13 cellular contexts compared by ENCODE assay signal in genomic region chr2:212905640-212906201, GRCh38.
DNase-seq lines count a peak whose midpoint lies in the region; ATAC-seq and TF ChIP-seq lines count a peak whose summit lies in the region.
"Had no signal": no experiment of that assay in that cellular context is flagged by ENCODE, and none has a peak within 500 bp of the region (broad histone marks: within the 10 kb centered on the region; RNA-seq: fewer than 3 reads in every experiment).

No MANE protein-coding gene starts in this region.

- peak overlapping the region; percentile 96 for H3K27ac Mint-ChIP-seq in MCF 10A (ENCODE audit: low read depth, unreplicated experiment)

- no peaks in the 10 kb centered on the region for H3K27me3 Mint-ChIP-seq in MCF 10A (ENCODE audit: insufficient read depth, unreplicated experiment)

- CTCF ChIA-PET in MCF 10A (lab: Yijun Ruan, JAX) = interaction anchor here (0.6 to 1.6 kb wide), 3 partner anchors 14 to 306 kb away, joined by 3 to 10 read pairs (median 4); no protein-coding TSS in a partner anchor

- POLR2A ChIA-PET in MCF 10A (lab: Yijun Ruan, JAX) = interaction anchor here (0.5 to 1.8 kb wide), 8 partner anchors 8 to 247 kb away, joined by 3 to 7 read pairs (median 4); partner anchors contain the start of gene IKZF2

- no peaks in the 10 kb centered on the region for H3K9me3 Mint-ChIP-seq in MCF 10A (ENCODE audit: unreplicated experiment)

- DNase-seq in AG10803 (ENCODE audit: low read depth) (peak; percentile 23), M059J (ENCODE audit: low read depth) (peak; percentile 94), MCF 10A (ENCODE audit: unreplicated experiment) (peak; percentile 78), left colon (peak in 1 of 2 donors; percentile 42), activated gamma-delta T cell (lab: John Stamatoyannopoulos, UW) (no peak), D341Med (ENCODE audit: low spot score) (no peak)
- DNase-seq: activated CD4-positive, CD25-positive, alpha-beta regulatory T cell treated with anti-CD3 and anti-CD28 coated beads, Interleukin-2, amount 50 U/mL, for 72 hours; activated effector memory CD4-positive, alpha-beta T cell treated with anti-CD3 and anti-CD28 coated beads, Interleukin-2, amount 50 U/mL, for 16 hours had no signal

- H3K36me3 Mint-ChIP-seq in MCF 10A (ENCODE audit: insufficient read depth, unreplicated experiment) = peaks cover 5% of the 10 kb centered on the region

- no TSS peak for BruUV-seq in MCF 10A (replicated peaks; lab: Mats Ljungman, UMichigan)

- peak overlapping the region; percentile 54 for H3K4me3 Mint-ChIP-seq in MCF 10A (ENCODE audit: unreplicated experiment)

- intact Hi-C loops in MCF 10A (cut with micrococcal nuclease) (loop anchor here (2.0 kb wide), 1 partner anchor 247 kb away; no protein-coding TSS in a partner anchor), left colon (cut with DNase I, micrococcal nuclease) (no loop called here)

- peaks cover 32% of the 10 kb centered on the region for H3K4me1 Mint-ChIP-seq in MCF 10A (ENCODE audit: insufficient read depth, unreplicated experiment)

- ATAC-seq in left colon (peak; percentile 80), GM19328 (IDR thresholded peaks at IDR 0.05; ENCODE audit: unreplicated experiment) (no peak), GM21515 (IDR thresholded peaks at IDR 0.05; ENCODE audit: unreplicated experiment) (no peak)
- ATAC-seq: left lobe of liver, sciatic nerve had no signal

- H3K4me3 ChIP-seq in AG10803 (ENCODE audit: low read length) = no peak overlapping the region
- H3K4me3 ChIP-seq: BLaER1 treated with 17β-estradiol and CSF1 and Interleukin-3, amounts not matched to agents 10 nM and 100 nM had no signal

- TF ChIP-seq CTCF in AG10803 (conservative IDR thresholded peaks at IDR 0.05; ENCODE audit: low read length) = no peak
- TF ChIP-seq CTCF in MCF 10A (IDR thresholded peaks at IDR 0.05; ENCODE audit: unreplicated experiment) = no peak

Comparison
In these comparisons a context has a peak if more than half of its experiments do, and no peak if none do; other contexts are left out.
1. DNase-seq: peak in AG10803 (single experiment), M059J (single experiment) and MCF 10A (single experiment); none in activated gamma-delta T cell (single experiment) and D341Med (single experiment).